Comparison of ENCODE assay signal across 11 cellular contexts in the genomic region with DNA sequence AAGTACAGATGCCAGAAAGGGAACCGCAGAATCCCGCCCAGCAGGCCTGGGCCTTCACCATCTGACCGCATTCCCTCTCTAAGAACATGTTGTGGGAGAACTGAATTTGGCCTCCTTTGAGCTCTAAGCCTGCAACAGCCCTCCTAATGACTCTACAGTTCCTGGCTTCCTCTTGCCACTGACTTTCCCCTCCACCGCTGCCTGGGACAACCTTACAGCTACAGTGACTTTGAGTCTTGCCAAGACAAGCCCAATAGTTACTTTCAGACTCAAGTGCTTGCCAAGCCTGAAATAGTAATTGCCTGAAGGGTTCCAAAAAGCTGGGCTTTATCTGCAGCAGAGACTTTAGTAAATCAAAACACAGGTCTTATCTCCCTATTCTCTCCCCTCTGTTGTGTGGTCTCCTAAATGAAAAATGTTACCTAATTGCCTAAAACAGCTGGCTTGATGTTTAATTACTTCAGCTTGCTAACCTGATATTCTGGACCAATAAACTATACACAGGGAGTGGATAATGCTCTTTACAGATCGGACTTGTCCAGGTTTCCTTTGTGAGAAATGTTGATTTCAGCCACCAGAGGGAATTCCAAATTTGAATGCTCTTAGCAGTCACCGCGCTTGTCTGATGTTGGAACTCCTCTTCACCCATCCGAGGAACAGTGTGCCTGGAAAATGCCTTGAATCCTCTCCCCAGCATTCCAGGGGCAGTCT.
DNase-seq lines count a peak whose midpoint lies in the region; ATAC-seq and TF ChIP-seq lines count a peak whose summit lies in the region.
"Had no signal": no experiment of that assay in that cellular context is flagged by ENCODE, and none has a peak within 500 bp of the region (broad histone marks: within the 10 kb centered on the region; RNA-seq: fewer than 3 reads in every experiment).

No MANE protein-coding gene starts in this region.

- DNase-seq in Ammon's horn (ENCODE audit: low spot score) (peak; percentile 69), SK-N-SH (peak; percentile 69), fibroblast of villous mesenchyme (ENCODE audit: low read depth) (peak; percentile 85), ovary (peak; percentile 50 to 66 (median 61)), GM13976 (ENCODE audit: low spot score) (no peak)
- DNase-seq in CD4-positive, alpha-beta memory T cell, result no peak
- DNase-seq: stimulated activated naive B cell treated with anti-CD40 and anti-IgM and Interleukin-4, amounts not matched to agents 10 μg/mL and 1 μg/mL and 100 μg/mL, for 72 hours had no signal

- no peaks in the 10 kb centered on the region for H3K36me3 ChIP-seq in SK-N-SH (replicated peaks in 1 of 2; ENCODE audit: control insufficient read depth in 1 of 2, insufficient read depth in 2 of 2, low read length in 1 of 2)
- H3K36me3 ChIP-seq in ovary, result no peaks in the 10 kb centered on the region
- no peaks in the 10 kb centered on the region for H3K36me3 ChIP-seq in CD4-positive, alpha-beta memory T cell (ENCODE audit: insufficient read depth, low read length)
- H3K36me3 ChIP-seq: neutrophil had no signal

- H2AFZ ChIP-seq in SK-N-SH (ENCODE audit: low read depth), result peak overlapping the region; percentile 52; the same call in 1 of the 2 replicates

- H3K27ac Mint-ChIP-seq in CD4-positive, alpha-beta memory T cell, result no peak overlapping the region
- H3K27ac Mint-ChIP-seq: stimulated activated naive B cell treated with anti-CD40 and anti-IgM and Interleukin-4, amounts not matched to agents 10 μg/mL and 1 μg/mL and 100 μg/mL, for 72 hours had no signal

- H3K9ac ChIP-seq in SK-N-SH, result no peak overlapping the region

- no peak for TF ChIP-seq POLR2A in ovary (IDR thresholded peaks at IDR 0.05)

- H3K4me1 ChIP-seq in SK-N-SH (ENCODE audit: control insufficient read depth in 1 of 2, insufficient read depth in 2 of 2, low read depth in 1 of 2, low read length in 1 of 2) (peaks cover 27 to 37% of the 10 kb centered on the region in 2 experiments), ovary (ENCODE audit: insufficient read depth) (peaks cover 15% of the 10 kb centered on the region)
- H3K4me1 ChIP-seq in CD4-positive, alpha-beta memory T cell (ENCODE audit: insufficient read depth, low read length), result no peaks in the 10 kb centered on the region

- CTCF ChIA-PET in SK-N-SH (lab: Yijun Ruan, JAX), result interaction anchor here (0.9 to 3.3 kb wide), 21 partner anchors 9 to 313 kb away, joined by 3 to 17 read pairs (median 5); partner anchors contain the start of gene TBX2
- CTCF ChIA-PET in CD4-positive, alpha-beta memory T cell (lab: Charles Lee; ENCODE audit: partially characterized antibody), result interaction anchor here (1.6 kb wide), 1 partner anchor 9 kb away, joined by 3 read pairs; no protein-coding TSS in a partner anchor

- peak; percentile 52 for TF ChIP-seq CTCF in SK-N-SH (IDR thresholded peaks at IDR 0.05)
- peak; percentile 36 for TF ChIP-seq CTCF in fibroblast of villous mesenchyme (IDR thresholded peaks at IDR 0.05; ENCODE audit: insufficient read depth, low read depth, low read length)
- TF ChIP-seq CTCF in ovary (IDR thresholded peaks at IDR 0.05), result peak in 2 of 3 donors; percentile 26 to 31
- TF ChIP-seq CTCF in GM13976 (IDR thresholded peaks at IDR 0.05; ENCODE audit: borderline replicate concordance, control extremely low read depth, extremely low read depth, insufficient read depth, missing control alignments), result no peak

- peak; percentile 53 for TF ChIP-seq RAD21 in SK-N-SH (IDR thresholded peaks at IDR 0.05; ENCODE audit: low read length)

- no peak overlapping the region for H3K4me3 Mint-ChIP-seq in CD4-positive, alpha-beta memory T cell
- H3K4me3 Mint-ChIP-seq: central memory CD8-positive, alpha-beta T cell; stimulated activated naive B cell treated with anti-CD40 and anti-IgM and Interleukin-4, amounts not matched to agents 10 μg/mL and 1 μg/mL and 100 μg/mL, for 72 hours had no signal

- no peaks in the 10 kb centered on the region for H3K4me1 Mint-ChIP-seq in CD4-positive, alpha-beta memory T cell
- H3K4me1 Mint-ChIP-seq: central memory CD8-positive, alpha-beta T cell; stimulated activated naive B cell treated with anti-CD40 and anti-IgM and Interleukin-4, amounts not matched to agents 10 μg/mL and 1 μg/mL and 100 μg/mL, for 72 hours had no signal

- peak overlapping the region; percentile 60 to 74 for H3K27ac ChIP-seq in SK-N-SH (ENCODE audit: low read depth in 2 of 2, low read length in 1 of 2)
- H3K27ac ChIP-seq in ovary, result peak overlapping the region in 1 of 2 donors; percentile 62
- no peak overlapping the region for H3K27ac ChIP-seq in CD4-positive, alpha-beta memory T cell (ENCODE audit: low read depth, low read length)
- H3K27ac ChIP-seq: neutrophil had no signal

- H3K4me2 ChIP-seq in SK-N-SH, result no peak overlapping the region

- TF ChIP-seq EP300 in SK-N-SH (IDR thresholded peaks at IDR 0.05; ENCODE audit: borderline replicate concordance in 1 of 2, low read depth in 1 of 2, low read length in 1 of 2) (peak in 1 of 2 experiments; percentile 86; a peak in 2 of 4 replicates), ovary (IDR thresholded peaks at IDR 0.05) (no peak)

- H3K36me3 Mint-ChIP-seq in CD4-positive, alpha-beta memory T cell, result peaks cover 0 to 7% of the 10 kb centered on the region in 2 donors

- H3K27me3 ChIP-seq in SK-N-SH (ENCODE audit: insufficient read depth) (no peaks in the 10 kb centered on the region), ovary (no peaks in the 10 kb centered on the region)
- H3K27me3 ChIP-seq in CD4-positive, alpha-beta memory T cell (ENCODE audit: insufficient read depth, low read length), result no peaks in the 10 kb centered on the region
- H3K27me3 ChIP-seq: neutrophil had no signal

- 78% methylated on average over 8 of the region's 8 CpGs for WGBS in SK-N-SH (ENCODE audit: low lambda C conversion rate)
- 5 to 24% (median 17%) methylated on average over 8 of the region's 8 CpGs for WGBS in ovary, 3 donors

- ATAC-seq in GM21390 (IDR thresholded peaks at IDR 0.05; ENCODE audit: unreplicated experiment) (no peak), HG03469 (IDR thresholded peaks at IDR 0.05; ENCODE audit: unreplicated experiment) (no peak)
- ATAC-seq: stimulated activated naive B cell treated with anti-CD40 and anti-IgM and Interleukin-4, amounts not matched to agents 10 μg/mL and 1 μg/mL and 100 μg/mL, for 72 hours had no signal

- H4K20me1 ChIP-seq in SK-N-SH (ENCODE audit: insufficient read depth), result no peaks in the 10 kb centered on the region

- H3K9me2 ChIP-seq in SK-N-SH, result no peaks in the 10 kb centered on the region

- in situ Hi-C loops in GM13976 (cut with MboI; ENCODE audit: low sequenced_read_pairs, unreplicated experiment), result no loop called here

- H3K27me3 Mint-ChIP-seq in CD4-positive, alpha-beta memory T cell, result no peaks in the 10 kb centered on the region
- H3K27me3 Mint-ChIP-seq: central memory CD8-positive, alpha-beta T cell; stimulated activated naive B cell treated with anti-CD40 and anti-IgM and Interleukin-4, amounts not matched to agents 10 μg/mL and 1 μg/mL and 100 μg/mL, for 72 hours had no signal

- H3K79me2 ChIP-seq in SK-N-SH (ENCODE audit: insufficient read depth), result no peaks in the 10 kb centered on the region

- H3K9me3 Mint-ChIP-seq in CD4-positive, alpha-beta memory T cell, result no peaks in the 10 kb centered on the region
- H3K9me3 Mint-ChIP-seq: central memory CD8-positive, alpha-beta T cell; stimulated activated naive B cell treated with anti-CD40 and anti-IgM and Interleukin-4, amounts not matched to agents 10 μg/mL and 1 μg/mL and 100 μg/mL, for 72 hours had no signal

- POLR2A ChIA-PET in SK-N-SH (lab: Yijun Ruan, JAX), result interaction anchor here (1.0 to 1.7 kb wide), 5 partner anchors 14 to 170 kb away, joined by 3 to 7 read pairs (median 5); partner anchors contain the start of gene TBX2
- POLR2A ChIA-PET in CD4-positive, alpha-beta memory T cell (lab: Charles Lee; ENCODE audit: partially characterized antibody), result interaction anchor here (0.6 kb wide), 1 partner anchor 8 kb away, joined by 3 read pairs; no protein-coding TSS in a partner anchor

- intact Hi-C loops in ovary (cut with DNase I), result loop anchor here in 1 of 4 donors (10.0 kb wide), 1 partner anchor 60 kb away; no protein-coding TSS in a partner anchor
- intact Hi-C loops in CD4-positive, alpha-beta memory T cell (cut with micrococcal nuclease), result no loop called here

- no peaks in the 10 kb centered on the region for H3K9me3 ChIP-seq in SK-N-SH
- H3K9me3 ChIP-seq in ovary, result no peaks in the 10 kb centered on the region
- H3K9me3 ChIP-seq in CD4-positive, alpha-beta memory T cell (ENCODE audit: control insufficient read depth in 1 of 2, low read length in 2 of 2), result no peaks in the 10 kb centered on the region
- H3K9me3 ChIP-seq: neutrophil had no signal

- no peak overlapping the region for H3K4me3 ChIP-seq in SK-N-SH (ENCODE audit: low read depth in 2 of 2, low read length in 1 of 2)
- H3K4me3 ChIP-seq in fibroblast of villous mesenchyme (ENCODE audit: low read depth, low read length), result no peak overlapping the region
- no peak overlapping the region for H3K4me3 ChIP-seq in ovary
- H3K4me3 ChIP-seq in CD4-positive, alpha-beta memory T cell (ENCODE audit: low read length in 2 of 2), result no peak overlapping the region

- H3F3A ChIP-seq in SK-N-SH (replicated peaks; ENCODE audit: insufficient read depth), result peaks cover 19% of the 10 kb centered on the region

TF ChIP-seq in SK-N-SH, 30 proteins besides CTCF, POLR2A, EP300 and RAD21:
- TF ChIP-seq SMC3 (IDR thresholded peaks at IDR 0.05; ENCODE audit: low read depth, low read length), result peak; percentile 27
- TF ChIP-seq RCOR1 (IDR thresholded peaks at IDR 0.05; ENCODE audit: low read length), result peak; percentile 78
- TF ChIP-seq NFIC (IDR thresholded peaks at IDR 0.05; ENCODE audit: borderline replicate concordance), result peak; percentile 44; the same call in 1 of the 2 replicates
- no peak; the same call in 1 of the 2 replicates for TF ChIP-seq FOXJ3 (CRISPR knock-in tag; IDR thresholded peaks at IDR 0.05)
- TF ChIP-seq MXI1 (IDR thresholded peaks at IDR 0.05; ENCODE audit: low read depth, low read length), result peak; percentile 61; the same call in 1 of the 2 replicates
- peak; percentile 39; the same call in 1 of the 2 replicates for TF ChIP-seq TCF12 (IDR thresholded peaks at IDR 0.05)
- TF ChIP-seq TEAD4 (IDR thresholded peaks at IDR 0.05; ENCODE audit: borderline replicate concordance, insufficient read depth), result 0 out of 2 replicates have a peak, but pooled peaks have one; percentile 14
- TF ChIP-seq GATA2 (CRISPR knock-in tag; IDR thresholded peaks at IDR 0.05), result peak; percentile 90
- TF ChIP-seq FOSL2 (IDR thresholded peaks at IDR 0.05; ENCODE audit: borderline replicate concordance, low read depth), result no peak

Comparison
In these comparisons a context has a peak if more than half of its experiments do, and no peak if none do; other contexts are left out.
1. DNase-seq: peak in Ammon's horn (single experiment), SK-N-SH (single experiment), fibroblast of villous mesenchyme (single experiment) and ovary (5 of 5); none in GM13976 (single experiment) and CD4-positive, alpha-beta memory T cell (0 of 5).